Comparison of ENCODE assay signal across 32 cellular contexts in the genomic region with DNA sequence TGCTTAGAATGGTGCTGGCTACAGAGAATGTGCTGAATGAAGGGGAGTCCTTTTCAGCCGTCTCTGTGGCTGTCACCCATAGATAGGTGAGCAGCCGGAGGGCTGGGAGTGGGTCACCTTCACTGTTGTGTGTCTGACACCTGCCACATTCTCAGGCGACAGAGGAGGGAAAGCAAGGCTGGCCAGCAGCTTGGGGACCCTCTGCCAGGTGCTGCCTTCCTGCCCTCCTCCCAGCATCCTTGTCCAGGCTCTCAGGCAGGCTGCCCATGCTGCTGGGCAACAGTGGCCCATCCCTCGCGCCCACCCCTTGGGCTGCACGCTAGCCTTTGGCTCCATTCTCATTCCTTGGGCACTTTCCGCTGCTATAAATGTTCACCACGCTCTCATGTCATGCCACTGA. TPM values are rescaled to one million over a fixed set of nuclear protein-coding genes. Genes with fewer than 3 reads are reported as not detected.
DNase-seq lines count a peak whose midpoint lies in the region; ATAC-seq, FAIRE-seq and TF ChIP-seq lines count a peak whose summit lies in the region.
"Had no signal": no experiment of that assay in that cellular context is flagged by ENCODE, and none has a peak within 500 bp of the region (broad histone marks: within the 10 kb centered on the region; RNA-seq: fewer than 3 reads in every experiment).

No MANE protein-coding gene starts in this region.

- H3K4me3 Mint-ChIP-seq in neural progenitor cell, result no peak overlapping the region
- H3K4me3 Mint-ChIP-seq: CD14-positive monocyte; CD4-positive, alpha-beta memory T cell; CD4-positive, CD25-positive, alpha-beta regulatory T cell; CD8-positive, alpha-beta memory T cell had no signal

- no peak overlapping the region for H2AFZ ChIP-seq in neural progenitor cell (replicated peaks)

- no peak overlapping the region for H3K4me2 ChIP-seq in neural progenitor cell
- H3K4me2 ChIP-seq: BLaER1 had no signal

- no peaks in the 10 kb centered on the region for H3K36me3 Mint-ChIP-seq in neural progenitor cell

- H3K36me3 ChIP-seq in kidney (ENCODE audit: control insufficient read depth in 1 of 2, insufficient read depth in 2 of 2, low read length in 2 of 2) (peaks cover 0 to 5% of the 10 kb centered on the region in 2 donors), neural progenitor cell (no peaks in the 10 kb centered on the region), colonic mucosa (no peaks in the 10 kb centered on the region), SJCRH30 (no peaks in the 10 kb centered on the region), transverse colon (no peaks in the 10 kb centered on the region)
- H3K36me3 ChIP-seq: BE2C had no signal

- intact Hi-C loops in Right ventricle myocardium inferior (cut with DNase I) (no loop called here), Right ventricle myocardium superior (cut with DNase I) (no loop called here), kidney (cut with DNase I) (no loop called here), colonic mucosa (cut with DNase I) (no loop called here), transverse colon (cut with DNase I; ENCODE audit: low total_unique reads) (no loop called here)

- no peak overlapping the region for H3K27ac ChIP-seq in kidney (ENCODE audit: low read depth in 2 of 2, low read length in 2 of 2)
- no peak overlapping the region for H3K27ac ChIP-seq in neural progenitor cell
- no peak overlapping the region for H3K27ac ChIP-seq in colonic mucosa
- no peak overlapping the region for H3K27ac ChIP-seq in SJCRH30
- H3K27ac ChIP-seq in transverse colon, result no peak overlapping the region
- H3K27ac ChIP-seq: BLaER1 had no signal

- no peaks in the 10 kb centered on the region for H4K20me1 ChIP-seq in neural progenitor cell (ENCODE audit: low read depth)
- H4K20me1 ChIP-seq: BLaER1 had no signal

- no peaks in the 10 kb centered on the region for H3F3A ChIP-seq in neural progenitor cell (ENCODE audit: low read depth)

- H3K27me3 ChIP-seq in neural progenitor cell, result no peaks in the 10 kb centered on the region
- H3K27me3 ChIP-seq in colonic mucosa, result no peaks in the 10 kb centered on the region
- no peaks in the 10 kb centered on the region for H3K27me3 ChIP-seq in SJCRH30
- H3K27me3 ChIP-seq in transverse colon, result no peaks in the 10 kb centered on the region
- H3K27me3 ChIP-seq: BE2C, BLaER1 had no signal

- peaks cover 46% of the 10 kb centered on the region for H3K4me1 Mint-ChIP-seq in neural progenitor cell
- H3K4me1 Mint-ChIP-seq: CD4-positive, CD25-positive, alpha-beta regulatory T cell; CD8-positive, alpha-beta memory T cell had no signal

- DNase-seq in Right ventricle myocardium inferior (ENCODE audit: missing footprints) (peak; percentile 47), Right ventricle myocardium superior (no peak), kidney (peak; percentile 31), neural progenitor cell (ENCODE audit: low spot score) (no peak), colonic mucosa (no peak), SJCRH30 (no peak), transverse colon (no peak)
- DNase-seq: 8988T; ACHN; BE2C; C1 segment of cervical spinal cord; CD4-positive, alpha-beta memory T cell; CD4-positive, CD25-positive, alpha-beta regulatory T cell; CD8-positive, alpha-beta memory T cell; COR-L47; DMS 273 treated with DMSO at 0.1 percent for 48 hours; DMS153; DMS53; DMS79; DND-41; EL; GDM1 had no signal

- no peak for TF ChIP-seq CTCF in kidney (IDR thresholded peaks at IDR 0.05; ENCODE audit: borderline replicate concordance, extremely low read depth, insufficient read depth)
- no peak for TF ChIP-seq CTCF in neural progenitor cell (IDR thresholded peaks at IDR 0.05)
- TF ChIP-seq CTCF in colonic mucosa (IDR thresholded peaks at IDR 0.05), result no peak
- TF ChIP-seq CTCF in transverse colon (IDR thresholded peaks at IDR 0.05), result no peak

- H3K4me3 ChIP-seq in kidney (ENCODE audit: low read length in 2 of 2), result no peak overlapping the region
- H3K4me3 ChIP-seq in neural progenitor cell, result no peak overlapping the region
- no peak overlapping the region for H3K4me3 ChIP-seq in colonic mucosa
- H3K4me3 ChIP-seq in SJCRH30, result no peak overlapping the region
- H3K4me3 ChIP-seq in transverse colon, result no peak overlapping the region
- H3K4me3 ChIP-seq: BLaER1, GM12878 had no signal

- peaks cover 11 to 12% of the 10 kb centered on the region in 2 donors for H3K4me1 ChIP-seq in kidney (ENCODE audit: control insufficient read depth in 1 of 2, insufficient read depth in 1 of 2, low read depth in 1 of 2, low read length in 2 of 2)
- H3K4me1 ChIP-seq in neural progenitor cell, result peaks cover 5% of the 10 kb centered on the region
- H3K4me1 ChIP-seq in colonic mucosa, result no peaks in the 10 kb centered on the region
- no peaks in the 10 kb centered on the region; the same call in 1 of the 2 replicates for H3K4me1 ChIP-seq in SJCRH30
- H3K4me1 ChIP-seq in transverse colon, result no peaks in the 10 kb centered on the region
- H3K4me1 ChIP-seq: BE2C had no signal

- H3K27me3 Mint-ChIP-seq in neural progenitor cell (ENCODE audit: insufficient read depth, low read depth), result peaks cover 2% of the 10 kb centered on the region
- H3K27me3 Mint-ChIP-seq: CD4-positive, alpha-beta memory T cell; CD4-positive, CD25-positive, alpha-beta regulatory T cell; CD8-positive, alpha-beta memory T cell had no signal

- ATAC-seq in Right ventricle myocardium inferior (no peak), Right ventricle myocardium superior (ENCODE audit: poor library complexity) (no peak)
- ATAC-seq: GM12878 had no signal

- TF ChIP-seq POLR2A in transverse colon (IDR thresholded peaks at IDR 0.05), result no peak

- peak overlapping the region; percentile 63 for H3K27ac Mint-ChIP-seq in neural progenitor cell
- H3K27ac Mint-ChIP-seq: CD4-positive, CD25-positive, alpha-beta regulatory T cell had no signal

- H3K9ac ChIP-seq in kidney (ENCODE audit: low read length in 2 of 2), result no peak overlapping the region
- no peak overlapping the region for H3K9ac ChIP-seq in neural progenitor cell
- H3K9ac ChIP-seq in colonic mucosa (ENCODE audit: low read depth in 2 of 2, low read length in 2 of 2), result no peak overlapping the region
- H3K9ac ChIP-seq: BLaER1 had no signal

- 93 to 94% methylated on average over 5 to 8 of the region's 8 CpGs for WGBS in transverse colon (ENCODE audit: low coverage in 1 of 2), 2 donors

- no peaks in the 10 kb centered on the region for H3K9me3 Mint-ChIP-seq in neural progenitor cell
- H3K9me3 Mint-ChIP-seq: CD14-positive monocyte; CD4-positive, alpha-beta memory T cell; CD4-positive, CD25-positive, alpha-beta regulatory T cell; CD8-positive, alpha-beta memory T cell had no signal

- no peak for TF ChIP-seq EP300 in transverse colon (IDR thresholded peaks at IDR 0.05; ENCODE audit: low read depth)

- H3K9me3 ChIP-seq in kidney (ENCODE audit: control insufficient read depth in 1 of 2, low read length in 2 of 2) (no peaks in the 10 kb centered on the region), neural progenitor cell (ENCODE audit: low read depth) (no peaks in the 10 kb centered on the region), colonic mucosa (no peaks in the 10 kb centered on the region), SJCRH30 (replicated peaks) (no peaks in the 10 kb centered on the region), transverse colon (no peaks in the 10 kb centered on the region)
- H3K9me3 ChIP-seq: BE2C, BLaER1 had no signal

- FAIRE-seq in kidney (lab: Jason Lieb, UNC), result no peak
- FAIRE-seq: A204.1, GM12878, GM12892, GM18507 had no signal

- in situ Hi-C loops in transverse colon (cut with MboI; ENCODE audit: low pct_ligation_motif_present in 1 of 4, low pct_unique_long_range_greater_than_20kb in 1 of 4, low sequenced_read_pairs in 3 of 4), result loop anchor here in 1 of 4 donors (25.0 kb wide), 1 partner anchor 210 kb away; no protein-coding TSS in a partner anchor

- H3K79me2 ChIP-seq in neural progenitor cell (ENCODE audit: low read depth), result no peaks in the 10 kb centered on the region

RNA-seq across cellular contexts. Expression of a gene that starts 22.1 kb away (rescaled TPM):
- total RNA-seq in Right ventricle myocardium inferior, result 3.9 TPM
- 4.8 TPM for total RNA-seq in Right ventricle myocardium superior
- 8.1 TPM for total RNA-seq in kidney
- 3.9 TPM for polyA plus RNA-seq in kidney (ENCODE audit: insufficient read depth, low read depth, low replicate concordance)
- total RNA-seq in neural progenitor cell (ENCODE audit: low replicate concordance), result 6.4 and 9.0 TPM in 2 replicates
- 10 to 100 TPM in 1 of 2 donors, 1 to 10 TPM in 1; 3.6 to 12.1 TPM for total RNA-seq in colonic mucosa
- 6.4 and 7.0 TPM in 2 replicates for total RNA-seq in SJCRH30 (2014; rRNA removed; shearing (Covaris generic))
- total RNA-seq in transverse colon, result 1 to 10 TPM; 1.9 to 5.1 (median 3.6) TPM

RNA-seq across cellular contexts. Expression of a gene that starts 22.2 kb away (rescaled TPM):
- 85.2 TPM for total RNA-seq in Right ventricle myocardium inferior
- 78.6 TPM for total RNA-seq in Right ventricle myocardium superior
- 47.4 TPM for total RNA-seq in kidney
- polyA plus RNA-seq in kidney (ENCODE audit: insufficient read depth, low read depth, low replicate concordance), result 114 TPM
- 60.4 and 93.4 TPM in 2 replicates for total RNA-seq in neural progenitor cell (ENCODE audit: low replicate concordance)
- 100 to 1,000 TPM in 1 of 2 donors, 10 to 100 TPM in 1; 76.7 to 157 TPM for total RNA-seq in colonic mucosa
- 139 and 142 TPM in 2 replicates for total RNA-seq in SJCRH30 (2014; rRNA removed; shearing (Covaris generic))
- total RNA-seq in transverse colon, result 100 to 1,000 TPM in 1 of 4 donors, 10 to 100 TPM in 2, 1 to 10 TPM in 1; 9.7 to 122 (median 57.8) TPM

RNA-seq across cellular contexts. Expression of a gene that starts 24.9 kb away (rescaled TPM):
- not detected for total RNA-seq in Right ventricle myocardium inferior
- total RNA-seq in Right ventricle myocardium superior, result not detected
- 0.54 TPM for total RNA-seq in kidney
- not detected for polyA plus RNA-seq in kidney (ENCODE audit: insufficient read depth, low read depth, low replicate concordance)
- 0.15 TPM in 1 of 2 replicates, not detected in the other for total RNA-seq in neural progenitor cell (ENCODE audit: low replicate concordance)
- total RNA-seq in colonic mucosa, result under 1 TPM in 1 of 2 donors, not detected in 1; 0.10 TPM
- not detected in 2 replicates for total RNA-seq in SJCRH30 (2014; rRNA removed; shearing (Covaris generic))
- total RNA-seq in transverse colon, result under 1 TPM in 1 of 4 donors, not detected in 3; 0.48 TPM
- total RNA-seq: A673; CD8-positive, alpha-beta memory T cell; Daoy; G401 had no signal
- polyA plus RNA-seq: AG04450; CD14-positive monocyte; CD4-positive, alpha-beta memory T cell; CD4-positive, CD25-positive, alpha-beta regulatory T cell; CD8-positive, alpha-beta memory T cell; GM12878 had no signal

Comparison
In these comparisons a context has a peak if more than half of its experiments do, and no peak if none do; other contexts are left out.
1. DNase-seq: peak in Right ventricle myocardium inferior (single experiment) and kidney (single experiment); none in Right ventricle myocardium superior (single experiment), neural progenitor cell (single experiment), colonic mucosa (single experiment), SJCRH30 (0 of 2) and transverse colon (single experiment).